22 cellular contexts compared by ENCODE assay signal in genomic region chr3:47573190-47574172, GRCh38.
DNase-seq lines count a peak whose midpoint lies in the region; ATAC-seq and FAIRE-seq lines count a peak whose summit lies in the region.
"Had no signal": no experiment of that assay in that cellular context is flagged by ENCODE, and none has a peak within 500 bp of the region (broad histone marks: within the 10 kb centered on the region; RNA-seq: fewer than 3 reads in every experiment).

No MANE protein-coding gene starts in this region.

- peak; percentile 9 for FAIRE-seq in HTR-8/SVneo (lab: Jason Lieb, UNC)
- FAIRE-seq: islet of Langerhans had no signal

- ATAC-seq in HG03432 (IDR thresholded peaks at IDR 0.05; ENCODE audit: unreplicated experiment) (no peak), HG02973 (IDR thresholded peaks at IDR 0.05; ENCODE audit: unreplicated experiment) (no peak), GM19351 (IDR thresholded peaks at IDR 0.05; ENCODE audit: unreplicated experiment) (no peak)
- ATAC-seq: HCT116; natural killer cell; SK-N-SH treated with all-trans-retinoic acid at 6 μM for 48 hours; stimulated activated naive CD8-positive, alpha-beta T cell treated with anti-CD3 and anti-CD28 coated beads, Interleukin-15, amount 100 ng/mL, for 72 hours had no signal

- H3K27ac ChIP-seq in cingulate gyrus (ENCODE audit: low read depth, low read length): peak overlapping the region; percentile 70
- H3K27ac ChIP-seq: coronary artery had no signal

- DNase-seq in HTR-8/SVneo (ENCODE audit: insufficient read length, low spot score): no peak
- DNase-seq in left kidney (ENCODE audit: low read depth, low spot score): peak; percentile 16
- peak; percentile 59 for DNase-seq in putamen (ENCODE audit: low spot score)
- DNase-seq in amniotic stem cell (lab: John Stamatoyannopoulos, UW): no peak
- DNase-seq: activated B cell treated with CpG ODN at 0.5 μM for 24 hours; activated CD4-positive, alpha-beta memory T cell treated with anti-CD3 and anti-CD28 coated beads for 36 hours; activated naive CD4-positive, alpha-beta T cell treated with anti-CD3 and anti-CD28 coated beads, Interleukin-2, amount 50 U/mL, for 16 hours; activated T-cell treated with anti-CD3 and anti-CD28 coated beads, Interleukin-2, amount 50 U/mL, for 1 hour; DND-41; natural killer cell; NCI-H1417; RPMI8226; stimulated activated CD4-positive, alpha-beta T cell treated with anti-CD3 and anti-CD28 coated beads, Interleukin-4, amount 100 ng/mL, for 4 hours; stimulated activated naive CD8-positive, alpha-beta T cell treated with anti-CD3 and anti-CD28 coated beads, Interleukin-15, amount 100 ng/mL, for 72 hours had no signal

Comparison
In these comparisons a context has a peak if more than half of its experiments do, and no peak if none do; other contexts are left out.
1. DNase-seq: peak in left kidney (single experiment) and putamen (single experiment); none in HTR-8/SVneo (single experiment) and amniotic stem cell (single experiment).